In genomic region chr11:133947298-133947905, GRCh38 we compare ENCODE assay signal across 7 cellular contexts. TPM values are rescaled to one million over a fixed set of nuclear protein-coding genes. Genes with fewer than 3 reads are reported as not detected.
DNase-seq lines count a peak whose midpoint lies in the region; ATAC-seq and TF ChIP-seq lines count a peak whose summit lies in the region.

No MANE protein-coding gene starts in this region.

- TF ChIP-seq POLR2A in prostate gland (IDR thresholded peaks at IDR 0.05) = no peak

- no peaks in the 10 kb centered on the region for H3K9me3 ChIP-seq in prostate gland

- TF ChIP-seq CTCF in GM12872 (IDR thresholded peaks at IDR 0.05; ENCODE audit: insufficient read depth, low read depth, low read length) (peak; percentile 31; the same call in 1 of the 3 replicates), prostate gland (IDR thresholded peaks at IDR 0.05) (peak in 1 of 4 experiments; percentile 38)

- DNase-seq in SHP77 treated with DMSO at 0.1 percent for 48 hours (lab: John Stamatoyannopoulos, UW) (peak; percentile 30), hepatic stellate cell (ENCODE audit: low spot score) (peak; percentile 85), prostate gland (ENCODE audit: low spot score) (no peak)
- DNase-seq in activated naive CD8-positive, alpha-beta T cell treated with anti-CD3 and anti-CD28 coated beads for 36 hours = peak; percentile 72
- DNase-seq in stimulated activated CD4-positive, alpha-beta T cell treated with anti-CD3 and anti-CD28 coated beads, Interleukin-2, amount 100 ng/mL, for 4 hours (ENCODE audit: low read depth) = peak; percentile 38

- peaks cover 16% of the 10 kb centered on the region for H3K36me3 Mint-ChIP-seq in activated naive CD8-positive, alpha-beta T cell treated with anti-CD3 and anti-CD28 coated beads for 36 hours

- WGBS in prostate gland = 15% methylated on average over 13 of the region's 13 CpGs

- no peaks in the 10 kb centered on the region for H3K9me3 Mint-ChIP-seq in activated naive CD8-positive, alpha-beta T cell treated with anti-CD3 and anti-CD28 coated beads for 36 hours

- H3K27me3 ChIP-seq in prostate gland (replicated peaks; ENCODE audit: insufficient read depth) = no peaks in the 10 kb centered on the region

- no peaks in the 10 kb centered on the region for H3K27me3 Mint-ChIP-seq in activated naive CD8-positive, alpha-beta T cell treated with anti-CD3 and anti-CD28 coated beads for 36 hours

- H3K36me3 ChIP-seq in prostate gland = no peaks in the 10 kb centered on the region

- H3K4me1 ChIP-seq in prostate gland (replicated peaks) = no peaks in the 10 kb centered on the region

- ATAC-seq in HG03469 (IDR thresholded peaks at IDR 0.05; ENCODE audit: unreplicated experiment) = peak; percentile 67

- no peak overlapping the region for H3K27ac ChIP-seq in prostate gland

- peak overlapping the region; percentile 12 for H3K27ac Mint-ChIP-seq in activated naive CD8-positive, alpha-beta T cell treated with anti-CD3 and anti-CD28 coated beads for 36 hours

- H3K4me1 Mint-ChIP-seq in activated naive CD8-positive, alpha-beta T cell treated with anti-CD3 and anti-CD28 coated beads for 36 hours = peaks cover 59% of the 10 kb centered on the region

- H3K4me3 ChIP-seq in prostate gland = no peak overlapping the region

- H3K4me3 Mint-ChIP-seq in activated naive CD8-positive, alpha-beta T cell treated with anti-CD3 and anti-CD28 coated beads for 36 hours = peak overlapping the region; percentile 58

- intact Hi-C loops in prostate gland (cut with DNase I) = no loop called here

RNA-seq across cellular contexts. Expression of gene IGSF9B, which starts 9.4 kb away (rescaled TPM):
- 10 to 100 TPM; 36.0 to 46.5 TPM for total RNA-seq in activated naive CD8-positive, alpha-beta T cell treated with anti-CD3 and anti-CD28 coated beads for 36 hours
- total RNA-seq in prostate gland = 10 to 100 TPM; 10.2 to 35.3 TPM
